Comparison of ENCODE assay signal across 24 cellular contexts in the genomic region with DNA sequence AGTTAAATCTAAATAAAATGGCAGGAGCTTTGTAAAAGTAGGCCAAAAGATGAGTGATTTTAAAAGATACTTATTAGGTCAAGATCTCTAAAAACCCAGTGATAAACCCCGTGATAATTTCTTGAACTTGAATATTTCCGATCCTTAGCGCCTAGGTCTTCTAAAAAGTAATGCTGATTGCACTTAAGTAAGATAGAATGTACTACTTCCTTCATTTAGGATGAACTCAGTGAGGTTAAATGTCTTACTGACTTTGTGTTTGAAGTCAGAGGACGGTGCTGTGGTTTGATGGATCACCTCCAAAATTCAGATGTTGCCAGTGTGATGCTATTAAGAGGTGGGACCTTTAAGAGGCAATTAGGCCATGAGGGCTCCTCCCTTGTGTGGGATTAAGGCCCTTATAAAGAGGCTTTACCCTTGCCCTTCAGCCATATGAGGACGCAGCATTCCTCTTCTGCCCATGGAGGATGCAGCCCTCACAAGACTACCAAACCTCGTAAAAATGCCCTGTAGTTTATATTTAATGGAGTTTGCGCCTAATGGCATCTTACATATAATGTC.
"Had no signal": no experiment of that assay in that cellular context is flagged by ENCODE, and none has a peak within 500 bp of the region (broad histone marks: within the 10 kb centered on the region; RNA-seq: fewer than 3 reads in every experiment).

No MANE protein-coding gene starts in this region.

- DNase-seq: activated CD4-positive, alpha-beta T cell treated with anti-CD3 and anti-CD28 coated beads for 1 hour; activated CD4-positive, alpha-beta T cell treated with anti-CD3 and anti-CD28 coated beads, Interleukin-2, amount 50 U/mL, for 4 hours; activated CD8-positive, alpha-beta memory T cell treated with anti-CD3 and anti-CD28 coated beads for 24 hours; activated CD8-positive, alpha-beta memory T cell treated with anti-CD3 and anti-CD28 coated beads, Interleukin-2, amount 50 U/mL, for 4 hours; activated naive CD4-positive, alpha-beta T cell; activated T-cell treated with anti-CD3 and anti-CD28 coated beads, Interleukin-2, amount 50 U/mL, for 4 hours; adrenal gland; cortex of kidney; heart right ventricle; islet precursor cell; left colon; ovary; stimulated activated CD4-positive, alpha-beta T cell treated with anti-CD3 and anti-CD28 coated beads, Interleukin-2, amount 100 ng/mL, for 48 hours; stimulated activated naive CD4-positive, alpha-beta T cell had no signal

- H3K9me3 Mint-ChIP-seq: activated T-cell treated with anti-CD3 and anti-CD28 coated beads, Interleukin-2, amount 50 U/mL, for 4 hours; activated T-helper 2 cell treated with anti-CD3 and anti-CD28 coated beads, Interferon-gamma antibody, Interleukin-2, Interleukin-4, amounts not matched to agents 10 μg/mL and 5 μg/mL and 100 μg/mL, durations not matched to agents 14 hours and 24 hours and 36 hours; memory B cell; nephron; T-helper 1 cell treated with Interleukin-12 subunit alpha and Interleukin-12 subunit beta and Interleukin-4 antibody, amounts not matched to agents 30 μg/mL and 1 μg/mL, for 36 hours had no signal

- H3K27ac Mint-ChIP-seq: activated naive CD8-positive, alpha-beta T cell; activated T-helper 2 cell treated with anti-CD3 and anti-CD28 coated beads, Interferon-gamma antibody, Interleukin-2, Interleukin-4, amounts not matched to agents 10 μg/mL and 5 μg/mL and 100 μg/mL, durations not matched to agents 14 hours and 24 hours and 36 hours; memory B cell; nephron; T-helper 1 cell treated with Interleukin-12 subunit alpha and Interleukin-12 subunit beta and Interleukin-4 antibody, amounts not matched to agents 30 μg/mL and 1 μg/mL, for 36 hours had no signal

- H3K36me3 Mint-ChIP-seq: activated naive CD8-positive, alpha-beta T cell had no signal

- ATAC-seq: activated T-cell treated with anti-CD3 and anti-CD28 coated beads, Interleukin-2, amount 50 U/mL, for 4 hours; heart right ventricle; left colon had no signal

- H3K27me3 Mint-ChIP-seq: memory B cell had no signal

- H3K27ac ChIP-seq: adrenal gland, epithelial cell of prostate, neutrophil, ovary had no signal

- H3K4me3 ChIP-seq: adrenal gland, ascending aorta, heart right ventricle, ovary, prostate gland had no signal

- H3K27me3 ChIP-seq: adrenal gland, ascending aorta, heart right ventricle, neutrophil, ovary had no signal

- FAIRE-seq: bronchial epithelial cell had no signal

- H3K4me3 Mint-ChIP-seq: activated naive CD8-positive, alpha-beta T cell; activated T-cell treated with anti-CD3 and anti-CD28 coated beads, Interleukin-2, amount 50 U/mL, for 4 hours; memory B cell; nephron; T-helper 1 cell treated with Interleukin-12 subunit alpha and Interleukin-12 subunit beta and Interleukin-4 antibody, amounts not matched to agents 30 μg/mL and 1 μg/mL, for 36 hours had no signal

- H3K9me3 ChIP-seq: adrenal gland, ascending aorta, heart right ventricle, neutrophil, ovary, prostate gland had no signal

- H3K36me3 ChIP-seq: adrenal gland, neutrophil, ovary, prostate gland had no signal
